ENCODE assay signal across 22 cellular contexts in the genomic region with DNA sequence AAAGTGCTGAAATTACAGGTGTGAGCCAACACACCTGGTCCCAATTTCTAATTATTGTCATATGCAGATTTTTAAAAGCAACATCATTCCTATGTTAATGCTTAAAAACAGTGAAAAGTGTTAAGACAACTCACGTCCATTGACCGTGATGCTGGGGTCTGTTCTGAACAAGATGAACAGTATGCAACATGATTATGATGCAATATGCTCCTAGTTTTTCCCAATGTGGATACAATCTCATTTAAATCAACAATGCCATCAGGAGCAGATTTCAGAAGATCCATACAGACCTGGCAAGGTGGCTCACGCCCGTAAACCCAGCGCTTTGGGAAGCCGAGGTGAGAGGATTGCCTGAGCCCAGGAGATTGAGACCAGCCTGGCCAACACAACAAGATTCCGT. TPM values are rescaled to one million over a fixed set of nuclear protein-coding genes. Genes with fewer than 3 reads are reported as not detected.
A peak's percentile ranks its signal among the peaks of the same experiment; 100 is the strongest.
DNase-seq lines count a peak whose midpoint lies in the region; ATAC-seq and TF ChIP-seq lines count a peak whose summit lies in the region.
"Had no signal": no experiment of that assay in that cellular context is flagged by ENCODE, and none has a peak within 500 bp of the region (broad histone marks: within the 10 kb centered on the region; RNA-seq: fewer than 3 reads in every experiment).

No MANE protein-coding gene starts in this region.

- peaks cover 11% of the 10 kb centered on the region for H3K4me1 Mint-ChIP-seq in nephron progenitor cell
- H3K4me1 Mint-ChIP-seq: CD8-positive, alpha-beta memory T cell had no signal

- DNase-seq in right atrium auricular region (ENCODE audit: low spot score) (peak; percentile 16), Right ventricle myocardium superior (no peak), caudate nucleus (lab: John Stamatoyannopoulos, UW) (peak in 1 of 61 donors; percentile 13), nephron progenitor cell (no peak), 8988T (no peak)
- DNase-seq in activated naive CD4-positive, alpha-beta T cell treated with Interleukin-2 at 50 U/mL for 16 hours: no peak
- DNase-seq: ACHN; AML-193; BE2C; CD4-positive, alpha-beta T cell; CD8-positive, alpha-beta memory T cell; DMS53; DMS79 treated with DMSO at 0.1 percent for 48 hours; GF-D8; GOT3; HFFc6 had no signal

- H3K27me3 Mint-ChIP-seq in nephron progenitor cell (ENCODE audit: low read depth, poor library complexity): peaks cover 7% of the 10 kb centered on the region
- H3K27me3 Mint-ChIP-seq: CD4-positive, alpha-beta T cell; CD8-positive, alpha-beta memory T cell had no signal

- H3K27ac ChIP-seq in right atrium auricular region: no peak overlapping the region
- peak overlapping the region; percentile 82 for H3K27ac ChIP-seq in caudate nucleus (ENCODE audit: low read depth, low read length)
- H3K27ac ChIP-seq: 22Rv1; A549; BLaER1 treated with 17β-estradiol and CSF1 and Interleukin-3, amounts not matched to agents 10 nM and 100 nM had no signal

- H3K27me3 ChIP-seq in right atrium auricular region: no peaks in the 10 kb centered on the region
- H3K27me3 ChIP-seq: BE2C; BLaER1 treated with 17β-estradiol and CSF1 and Interleukin-3, amounts not matched to agents 10 nM and 100 nM had no signal

- no peak overlapping the region for H3K4me3 Mint-ChIP-seq in nephron progenitor cell
- H3K4me3 Mint-ChIP-seq: CD14-positive monocyte; CD4-positive, alpha-beta T cell; CD8-positive, alpha-beta memory T cell; HFFc6 had no signal

- peaks cover 70% of the 10 kb centered on the region for H3K36me3 Mint-ChIP-seq in nephron progenitor cell (ENCODE audit: low read depth)

- intact Hi-C loops in Right ventricle myocardium superior (cut with DNase I): no loop called here

- H3K4me1 ChIP-seq in right atrium auricular region: no peaks in the 10 kb centered on the region
- H3K4me1 ChIP-seq: A549, BE2C, HAP-1 had no signal

- H3K9me3 ChIP-seq in right atrium auricular region: no peaks in the 10 kb centered on the region
- H3K9me3 ChIP-seq: A549, BE2C, HAP-1 had no signal

- H3K27ac Mint-ChIP-seq in nephron progenitor cell: peak overlapping the region; percentile 18
- H3K27ac Mint-ChIP-seq: CD4-positive, alpha-beta T cell; CD8-positive, alpha-beta memory T cell; HFFc6 had no signal

- no peak for TF ChIP-seq CTCF in right atrium auricular region (IDR thresholded peaks at IDR 0.05)
- TF ChIP-seq CTCF in nephron progenitor cell (IDR thresholded peaks at IDR 0.05): no peak

- no peaks in the 10 kb centered on the region for H3K36me3 ChIP-seq in right atrium auricular region

- no peak overlapping the region for H3K4me3 ChIP-seq in right atrium auricular region
- H3K4me3 ChIP-seq: A549; BLaER1 treated with 17β-estradiol and CSF1 and Interleukin-3, amounts not matched to agents 10 nM and 100 nM; HAP-1 had no signal

- TF ChIP-seq POLR2A in GM18505 (IDR thresholded peaks at IDR 0.05; ENCODE audit: borderline replicate concordance, extremely low read depth, insufficient read depth, insufficient read length): no peak

- ATAC-seq in Right ventricle myocardium superior (ENCODE audit: poor library complexity): no peak
- no peak for ATAC-seq in GM18505 (IDR thresholded peaks at IDR 0.05; ENCODE audit: unreplicated experiment)
- ATAC-seq: A549 had no signal

- H3K9me3 Mint-ChIP-seq in nephron progenitor cell: peaks cover 32% of the 10 kb centered on the region
- H3K9me3 Mint-ChIP-seq: CD4-positive, alpha-beta T cell; CD8-positive, alpha-beta memory T cell; HFFc6 had no signal

RNA-seq across cellular contexts. Expression of gene E2F6, which starts 31.5 kb away (rescaled TPM):
- total RNA-seq in right atrium auricular region (10 to 100 TPM; 19.1 to 20.2 TPM), Right ventricle myocardium superior (12.2 TPM)
